8 cellular contexts compared by ENCODE assay signal in genomic region chr4:184534511-184535391, GRCh38.
DNase-seq lines count a peak whose midpoint lies in the region; ATAC-seq and TF ChIP-seq lines count a peak whose summit lies in the region.

No MANE protein-coding gene starts in this region.

- CTCF ChIA-PET in SK-N-SH (lab: Yijun Ruan, JAX), result interaction anchor here (1.2 to 6.6 kb wide), 3 partner anchors 20 to 271 kb away, joined by 3 to 72 read pairs (median 11); no protein-coding TSS in a partner anchor

- H3K27me3 ChIP-seq in cardiac muscle cell (no peaks in the 10 kb centered on the region), SK-N-SH (ENCODE audit: insufficient read depth) (no peaks in the 10 kb centered on the region), stomach (no peaks in the 10 kb centered on the region)

- no peaks in the 10 kb centered on the region for H4K20me1 ChIP-seq in SK-N-SH (ENCODE audit: insufficient read depth)

- H3F3A ChIP-seq in SK-N-SH (replicated peaks; ENCODE audit: insufficient read depth), result peaks cover 30% of the 10 kb centered on the region

- H3K4me3 ChIP-seq in cardiac muscle cell (no peak overlapping the region), SK-N-SH (ENCODE audit: low read depth in 2 of 2, low read length in 1 of 2) (0 out of 4 replicates have a peak overlapping the region, but pooled peaks of 1 of the 2 experiments have one; percentile 5), stomach (no peak overlapping the region)

- peaks cover 7% of the 10 kb centered on the region for H3K79me2 ChIP-seq in SK-N-SH (ENCODE audit: insufficient read depth)

- no peak for TF ChIP-seq RAD21 in SK-N-SH (IDR thresholded peaks at IDR 0.05; ENCODE audit: low read length)

- no peak overlapping the region for H3K27ac ChIP-seq in cardiac muscle cell
- peak overlapping the region; percentile 59 to 85; a peak in 3 of 4 replicates for H3K27ac ChIP-seq in SK-N-SH (ENCODE audit: low read depth in 2 of 2, low read length in 1 of 2)
- H3K27ac ChIP-seq in stomach, result peak overlapping the region in 4 of 5 donors; percentile 30 to 99 (median 97)

- POLR2A ChIA-PET in SK-N-SH (lab: Yijun Ruan, JAX), result no interaction called here

- DNase-seq in cardiac muscle cell (ENCODE audit: low read depth in 1 of 2, low spot score in 1 of 2), result peak; percentile 11 to 85
- no peak for DNase-seq in left ventricle myocardium superior
- no peak for DNase-seq in SK-N-SH
- DNase-seq in fibroblast of the conjunctiva (ENCODE audit: low read depth), result peak; percentile 28
- DNase-seq in stomach, result no peak
- DNase-seq in DMS 273 (lab: John Stamatoyannopoulos, UW; ENCODE audit: unreplicated experiment), result no peak
- DNase-seq in NCI-H1436 (lab: John Stamatoyannopoulos, UW), result no peak

- H3K4me2 ChIP-seq in SK-N-SH, result peak overlapping the region; percentile 46; the same call in 1 of the 2 replicates

- TF ChIP-seq EP300 in SK-N-SH (IDR thresholded peaks at IDR 0.05; ENCODE audit: borderline replicate concordance in 1 of 2, low read depth in 1 of 2, low read length in 1 of 2) (no peak), stomach (IDR thresholded peaks at IDR 0.05) (no peak)

- peak overlapping the region; percentile 40 for H3K9ac ChIP-seq in SK-N-SH

- intact Hi-C loops in left ventricle myocardium superior (cut with micrococcal nuclease) (no loop called here), stomach (cut with DNase I; ENCODE audit: low total_unique reads) (no loop called here)

- H3K9me2 ChIP-seq in SK-N-SH, result no peaks in the 10 kb centered on the region

- ATAC-seq in left ventricle myocardium superior (no peak), HG03064 (IDR thresholded peaks at IDR 0.05; ENCODE audit: low read depth, unreplicated experiment) (peak; percentile 47)

- H3K4me1 ChIP-seq in cardiac muscle cell (ENCODE audit: low read depth) (peaks cover 11% of the 10 kb centered on the region), SK-N-SH (ENCODE audit: control insufficient read depth in 1 of 2, insufficient read depth in 2 of 2, low read depth in 1 of 2, low read length in 1 of 2) (peaks cover 4 to 8% of the 10 kb centered on the region in 2 experiments; a peak in 3 of 4 replicates), stomach (peaks cover 0 to 47% (median 31%) of the 10 kb centered on the region in 4 donors)

- H3K36me3 ChIP-seq in cardiac muscle cell, result no peaks in the 10 kb centered on the region
- H3K36me3 ChIP-seq in SK-N-SH (replicated peaks in 1 of 2; ENCODE audit: control insufficient read depth in 1 of 2, insufficient read depth in 2 of 2, low read length in 1 of 2), result no peaks in the 10 kb centered on the region
- no peaks in the 10 kb centered on the region for H3K36me3 ChIP-seq in stomach

- TF ChIP-seq POLR2A in stomach (IDR thresholded peaks at IDR 0.05), result no peak

- WGBS in SK-N-SH (ENCODE audit: low lambda C conversion rate), result 90% methylated on average over 5 of the region's 5 CpGs
- 49 to 65% (median 61%) methylated on average over 5 of the region's 5 CpGs for WGBS in stomach, 5 donors

- TF ChIP-seq CTCF in cardiac muscle cell (IDR thresholded peaks at IDR 0.05; ENCODE audit: low read depth, low read length), result no peak
- no peak for TF ChIP-seq CTCF in SK-N-SH (IDR thresholded peaks at IDR 0.05)
- no peak for TF ChIP-seq CTCF in stomach (IDR thresholded peaks at IDR 0.05)

- H3K9me3 ChIP-seq in cardiac muscle cell (ENCODE audit: low read depth), result no peaks in the 10 kb centered on the region
- no peaks in the 10 kb centered on the region for H3K9me3 ChIP-seq in SK-N-SH
- H3K9me3 ChIP-seq in stomach, result no peaks in the 10 kb centered on the region

- H2AFZ ChIP-seq in SK-N-SH (ENCODE audit: low read depth), result peak overlapping the region; percentile 45; the same call in 1 of the 2 replicates

TF ChIP-seq in SK-N-SH, 30 proteins besides CTCF, POLR2A, EP300 and RAD21:
- TF ChIP-seq TEAD4 (IDR thresholded peaks at IDR 0.05; ENCODE audit: borderline replicate concordance, insufficient read depth) (peak; percentile 33; the same call in 1 of the 2 replicates), PBX3 (IDR thresholded peaks at IDR 0.05) (peak; percentile 57; the same call in 1 of the 2 replicates), USF2 (IDR thresholded peaks at IDR 0.05; ENCODE audit: borderline replicate concordance, low read depth, low read length) (no peak)

Comparison
In these comparisons a context has a peak if more than half of its experiments do, and no peak if none do; other contexts are left out.
1. DNase-seq: peak in cardiac muscle cell (2 of 2) and fibroblast of the conjunctiva (single experiment); none in left ventricle myocardium superior (single experiment), SK-N-SH (single experiment), stomach (single experiment), DMS 273 (single experiment) and NCI-H1436 (single experiment).